Comparison of ENCODE assay signal across 23 cellular contexts in genomic region chr5:32239385-32239784, GRCh38.
DNase-seq lines count a peak whose midpoint lies in the region; ATAC-seq, FAIRE-seq and TF ChIP-seq lines count a peak whose summit lies in the region.
"Had no signal": no experiment of that assay in that cellular context is flagged by ENCODE, and none has a peak within 500 bp of the region (broad histone marks: within the 10 kb centered on the region; RNA-seq: fewer than 3 reads in every experiment).

No MANE protein-coding gene starts in this region.

- H2AFZ ChIP-seq in Karpas-422 (ENCODE audit: low read length) (no peak overlapping the region), HepG2 (ENCODE audit: low read length) (no peak overlapping the region)

- no peaks in the 10 kb centered on the region for H3K9me3 Mint-ChIP-seq in CD14-positive monocyte
- H3K9me3 Mint-ChIP-seq in endothelial cell (ENCODE audit: unreplicated experiment): no peaks in the 10 kb centered on the region
- H3K9me3 Mint-ChIP-seq in natural killer cell treated with Interleukin-12 subunit alpha and Interleukin-12 subunit beta and Interleukin-15 and Interleukin-18, amount 100 ng/mL, for 72 hours: no peaks in the 10 kb centered on the region
- H3K9me3 Mint-ChIP-seq: CD4-positive, alpha-beta T cell had no signal

- peaks cover 78% of the 10 kb centered on the region for H3K4me1 ChIP-seq in Karpas-422 (ENCODE audit: low read length)
- no peaks in the 10 kb centered on the region for H3K4me1 ChIP-seq in Peyer's patch
- H3K4me1 ChIP-seq in HepG2 (ENCODE audit: insufficient read depth, low read length): peaks cover 28% of the 10 kb centered on the region

- CTCF ChIA-PET in HepG2 (lab: Yijun Ruan, JAX; ENCODE audit: low intra/inter-chr PET ratio, low total read pairs): no interaction called here

- H3K27me3 Mint-ChIP-seq in CD14-positive monocyte (ENCODE audit: low read depth in 3 of 3) (peaks cover 0 to 1% (median 1%) of the 10 kb centered on the region in 3 donors), endothelial cell (ENCODE audit: unreplicated experiment) (peaks cover 4% of the 10 kb centered on the region)
- no peaks in the 10 kb centered on the region for H3K27me3 Mint-ChIP-seq in natural killer cell treated with Interleukin-12 subunit alpha and Interleukin-12 subunit beta and Interleukin-15 and Interleukin-18, amount 100 ng/mL, for 72 hours
- H3K27me3 Mint-ChIP-seq: CD4-positive, alpha-beta T cell had no signal

- WGBS in HepG2 (ENCODE audit: low lambda C conversion rate): 98% methylated on average over 5 of the region's 5 CpGs

- no peak for TF ChIP-seq CTCF in CD14-positive monocyte (IDR thresholded peaks at IDR 0.05)
- no peak for TF ChIP-seq CTCF in endothelial cell (IDR thresholded peaks at IDR 0.05; ENCODE audit: unreplicated experiment)
- no peak for TF ChIP-seq CTCF in Peyer's patch (IDR thresholded peaks at IDR 0.05)
- TF ChIP-seq CTCF in HepG2 (CRISPR knock-in tag; IDR thresholded peaks at IDR 0.05): no peak

- H3K9me3 ChIP-seq in Karpas-422 (ENCODE audit: low read length) (no peaks in the 10 kb centered on the region), Peyer's patch (no peaks in the 10 kb centered on the region), HepG2 (ENCODE audit: low read length) (no peaks in the 10 kb centered on the region)

- DNase-seq in CD14-positive monocyte (ENCODE audit: low spot score) (no peak), Karpas-422 (no peak), endothelial cell (ENCODE audit: low spot score) (no peak), caudate nucleus (lab: John Stamatoyannopoulos, UW) (no peak), SIG-M5 (lab: John Stamatoyannopoulos, UW) (no peak), Peyer's patch (no peak), HepG2 (ENCODE audit: low spot score) (no peak)
- DNase-seq in natural killer cell treated with Interleukin-12 subunit alpha and Interleukin-12 subunit beta and Interleukin-15 and Interleukin-18, amount 100 ng/mL, for 72 hours (ENCODE audit: low spot score): no peak
- DNase-seq: CD4-positive, alpha-beta T cell; COR-L47; DMS53; NCI-H1105; NCI-H146; NCI-H1930; NCI-H2107; NCI-H446; NCI-H524 treated with DMSO at 0.1 percent for 48 hours; NCI-H774; NK-92 treated with Interleukin-12 subunit alpha and Interleukin-12 subunit beta, amount 100 ng/mL, for 24 hours; SHP77 had no signal

- H3K36me3 Mint-ChIP-seq in CD14-positive monocyte (peaks cover 67 to 75% of the 10 kb centered on the region in 2 donors), endothelial cell (ENCODE audit: low read depth, unreplicated experiment) (peaks cover 52% of the 10 kb centered on the region)
- H3K36me3 Mint-ChIP-seq in natural killer cell treated with Interleukin-12 subunit alpha and Interleukin-12 subunit beta and Interleukin-15 and Interleukin-18, amount 100 ng/mL, for 72 hours: peaks cover 8% of the 10 kb centered on the region

- H3K4me3 ChIP-seq in Karpas-422 (ENCODE audit: low read length): no peak overlapping the region; the same call in 1 of the 2 replicates
- H3K4me3 ChIP-seq in Peyer's patch: no peak overlapping the region
- H3K4me3 ChIP-seq in HepG2 (replicated peaks in 1 of 3; ENCODE audit: insufficient read depth in 1 of 3, low read depth in 2 of 3, low read length in 3 of 3): no peak overlapping the region

- H3K4me3 Mint-ChIP-seq in CD14-positive monocyte: no peak overlapping the region
- peak overlapping the region; percentile 63 for H3K4me3 Mint-ChIP-seq in endothelial cell (ENCODE audit: unreplicated experiment)
- peak overlapping the region; percentile 4 for H3K4me3 Mint-ChIP-seq in natural killer cell treated with Interleukin-12 subunit alpha and Interleukin-12 subunit beta and Interleukin-15 and Interleukin-18, amount 100 ng/mL, for 72 hours
- H3K4me3 Mint-ChIP-seq: CD4-positive, alpha-beta T cell had no signal

- TF ChIP-seq POLR2A in Peyer's patch (IDR thresholded peaks at IDR 0.05) (no peak), HepG2 (IDR thresholded peaks at IDR 0.05; ENCODE audit: insufficient read depth in 1 of 2, low read depth in 2 of 2, low read length in 2 of 2) (no peak)

- H3K27me3 ChIP-seq in Karpas-422 (ENCODE audit: low read length): no peaks in the 10 kb centered on the region
- no peaks in the 10 kb centered on the region for H3K27me3 ChIP-seq in Peyer's patch
- H3K27me3 ChIP-seq in HepG2 (ENCODE audit: control insufficient read depth in 1 of 2, insufficient read depth in 2 of 2, low read length in 2 of 2): no peaks in the 10 kb centered on the region

- H3K79me2 ChIP-seq in Karpas-422 (ENCODE audit: low read length) (peaks cover 17% of the 10 kb centered on the region), HepG2 (ENCODE audit: insufficient read depth, low read length) (no peaks in the 10 kb centered on the region)

- peak overlapping the region; percentile 98 for H3K27ac ChIP-seq in Karpas-422 (ENCODE audit: low read length)
- no peak overlapping the region for H3K27ac ChIP-seq in caudate nucleus (ENCODE audit: low read depth, low read length)
- no peak overlapping the region for H3K27ac ChIP-seq in Peyer's patch
- H3K27ac ChIP-seq in HepG2 (ENCODE audit: extremely low read length, insufficient read depth, low read length): no peak overlapping the region
- H3K27ac ChIP-seq: RWPE1 had no signal

- no peak for FAIRE-seq in HepG2 (lab: Jason Lieb, UNC)
- FAIRE-seq: H1 had no signal

- H3K4me2 ChIP-seq in Karpas-422 (ENCODE audit: low read depth, low read length, poor library complexity, severe bottlenecking): peak overlapping the region; percentile 27
- no peak overlapping the region for H3K4me2 ChIP-seq in HepG2 (ENCODE audit: low read depth, low read length)

- ATAC-seq in natural killer cell treated with Interleukin-12 subunit alpha and Interleukin-12 subunit beta and Interleukin-15 and Interleukin-18, amount 100 ng/mL, for 72 hours: no peak
- no peak for ATAC-seq in HepG2
- ATAC-seq: HCT116 had no signal

- TF ChIP-seq RAD21 in HepG2 (CRISPR knock-in tag; IDR thresholded peaks at IDR 0.05): no peak

- no TSS peak for BruUV-seq in HepG2 (replicated peaks; lab: Mats Ljungman, UMichigan)

- no peaks in the 10 kb centered on the region for H3K9me2 ChIP-seq in Karpas-422 (replicated peaks; ENCODE audit: insufficient read depth, low read length)

- POLR2A ChIA-PET in HepG2 (lab: Yijun Ruan, JAX): no interaction called here

- TF ChIP-seq EP300 in HepG2 (IDR thresholded peaks at IDR 0.05; ENCODE audit: low read depth in 2 of 2, low read length in 2 of 2) (no peak), HepG2 (CRISPR knock-in tag; IDR thresholded peaks at IDR 0.05; ENCODE audit: borderline replicate concordance) (no peak)

- in situ Hi-C loops in HepG2 (cut with HindIII; ENCODE audit: extremely low pct_ligation_motif_present, low pct_unique_long_range_greater_than_20kb): loop anchor here (5.0 kb wide), 1 partner anchor 78 kb away; no protein-coding TSS in a partner anchor

- H3K4me1 Mint-ChIP-seq in CD14-positive monocyte (peaks cover 20% of the 10 kb centered on the region), endothelial cell (ENCODE audit: unreplicated experiment) (no peaks in the 10 kb centered on the region)
- peaks cover 49 to 52% of the 10 kb centered on the region in 2 donors for H3K4me1 Mint-ChIP-seq in natural killer cell treated with Interleukin-12 subunit alpha and Interleukin-12 subunit beta and Interleukin-15 and Interleukin-18, amount 100 ng/mL, for 72 hours (ENCODE audit: low read depth in 2 of 2)

- intact Hi-C loops in CD14-positive monocyte (cut with micrococcal nuclease): loop anchor here in 1 of 2 donors (10.0 kb wide), 3 partner anchors 65 to 375 kb away; partner anchors contain the start of genes GOLPH3 and MTMR12
- intact Hi-C loops in HepG2 (cut with micrococcal nuclease; ENCODE audit: unreplicated experiment): no loop called here

- H3K27ac Mint-ChIP-seq in CD14-positive monocyte (peak overlapping the region in 6 of 7 donors; percentile 25 to 84 (median 60)), endothelial cell (ENCODE audit: unreplicated experiment) (no peak overlapping the region)
- H3K27ac Mint-ChIP-seq in natural killer cell treated with Interleukin-12 subunit alpha and Interleukin-12 subunit beta and Interleukin-15 and Interleukin-18, amount 100 ng/mL, for 72 hours: peak overlapping the region; percentile 86 to 88
- H3K27ac Mint-ChIP-seq: CD4-positive, alpha-beta T cell had no signal

- H3K36me3 ChIP-seq in Karpas-422 (ENCODE audit: insufficient read depth, low read length): peaks cover 68% of the 10 kb centered on the region; the same call in 1 of the 2 replicates
- H3K36me3 ChIP-seq in Peyer's patch: peaks cover 0 to 64% (median 0%) of the 10 kb centered on the region in 3 donors
- H3K36me3 ChIP-seq in HepG2 (replicated peaks in 1 of 2; ENCODE audit: control insufficient read depth in 1 of 2, insufficient read depth in 2 of 2, low read length in 2 of 2): peaks cover 19 to 64% of the 10 kb centered on the region in 2 experiments

- H3K9ac ChIP-seq in Karpas-422 (ENCODE audit: low read length) (peak overlapping the region; percentile 40), HepG2 (ENCODE audit: insufficient read depth, low read depth, low read length) (no peak overlapping the region)

- H4K20me1 ChIP-seq in Karpas-422 (ENCODE audit: insufficient read depth, low read depth, low read length) (no peaks in the 10 kb centered on the region), HepG2 (ENCODE audit: insufficient read depth, low read length) (no peaks in the 10 kb centered on the region)

TF ChIP-seq in HepG2, 621 proteins besides CTCF, POLR2A, EP300 and RAD21 (continues in another document):
- TF ChIP-seq ZBTB1 (CRISPR knock-in tag; IDR thresholded peaks at IDR 0.05; ENCODE audit: borderline replicate concordance) (no peak), BCL6 (CRISPR knock-in tag; IDR thresholded peaks at IDR 0.05) (no peak), HIC2 (CRISPR knock-in tag; IDR thresholded peaks at IDR 0.05; ENCODE audit: low read depth) (no peak), ZNF335 (CRISPR knock-in tag; IDR thresholded peaks at IDR 0.05) (no peak), NAIF1 (CRISPR knock-in tag; IDR thresholded peaks at IDR 0.05; ENCODE audit: borderline replicate concordance) (no peak), TOE1 (CRISPR knock-in tag; IDR thresholded peaks at IDR 0.05) (no peak), GTF3A (CRISPR knock-in tag; conservative IDR thresholded peaks at IDR 0.05) (no peak), KDM2A (CRISPR knock-in tag; IDR thresholded peaks at IDR 0.05; ENCODE audit: borderline replicate concordance, low read depth) (no peak)

Comparison
In these comparisons a context has a peak if more than half of its experiments do, and no peak if none do; other contexts are left out.
1. H3K4me3 Mint-ChIP-seq: peak in endothelial cell (single experiment) and natural killer cell treated with Interleukin-12 subunit alpha and Interleukin-12 subunit beta and Interleukin-15 and Interleukin-18, amount 100 ng/mL, for 72 hours (single experiment); none in CD14-positive monocyte (0 of 2).